23 cellular contexts compared by ENCODE assay signal in the genomic region with DNA sequence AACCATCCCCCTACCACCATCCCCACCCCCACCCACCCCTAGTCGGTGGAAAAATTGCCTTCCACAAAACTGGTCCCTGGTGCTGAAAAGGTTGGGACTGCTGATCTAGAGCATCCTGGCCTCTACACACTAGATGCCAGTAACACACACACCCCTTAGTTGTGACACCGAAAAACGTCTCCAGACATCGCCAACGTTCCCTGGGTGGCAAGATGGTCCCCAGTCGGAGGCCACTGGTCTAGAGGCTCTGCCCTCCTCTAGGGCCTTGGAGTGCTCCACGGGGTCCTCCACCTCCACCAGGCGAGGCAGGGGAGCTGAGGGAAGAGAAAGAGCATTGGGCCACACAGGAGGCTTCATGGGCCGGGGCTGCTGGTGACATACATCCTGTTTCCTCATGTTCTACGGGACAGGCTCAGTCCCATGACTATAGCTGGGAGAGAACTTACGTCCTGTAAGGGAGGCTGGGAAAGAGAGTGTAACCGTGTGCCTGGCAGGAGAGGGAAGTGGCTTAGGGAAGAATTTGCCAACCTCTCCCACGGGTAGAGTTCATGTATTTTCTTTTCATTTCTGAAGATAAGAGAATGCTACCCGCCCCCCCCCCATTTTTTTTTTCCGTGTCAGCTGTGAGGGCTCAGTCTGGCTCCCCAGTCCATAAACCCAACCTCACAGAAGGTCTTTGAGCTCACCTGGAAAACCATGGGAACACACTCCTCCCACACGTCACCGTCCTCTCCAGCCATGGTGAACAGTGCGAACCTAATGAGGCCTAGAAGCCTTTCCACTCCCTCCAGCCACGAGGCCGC.
DNase-seq lines count a peak whose midpoint lies in the region; ATAC-seq, FAIRE-seq and TF ChIP-seq lines count a peak whose summit lies in the region.
"Had no signal": no experiment of that assay in that cellular context is flagged by ENCODE, and none has a peak within 500 bp of the region (broad histone marks: within the 10 kb centered on the region; RNA-seq: fewer than 3 reads in every experiment).

No MANE protein-coding gene starts in this region.

- CTCF ChIA-PET in H1 (lab: Charles Lee; ENCODE audit: partially characterized antibody): interaction anchor here (0.7 to 4.2 kb wide), 15 partner anchors 10 to 701 kb away, joined by 3 to 47 read pairs (median 4); no protein-coding TSS in a partner anchor

- H3K27ac Mint-ChIP-seq in mesothelial cell of epicardium (peak overlapping the region; percentile 95), neural progenitor cell (peak overlapping the region; percentile 65)
- H3K27ac Mint-ChIP-seq: CD4-positive, CD25-positive, alpha-beta regulatory T cell; CD8-positive, alpha-beta memory T cell; GM23338; HFFc6 had no signal

- no peak for FAIRE-seq in H1 (lab: Jason Lieb, UNC)
- FAIRE-seq: A204.1, GM12891, HTR-8/SVneo had no signal

- no peak overlapping the region for H2BK120ac ChIP-seq in H1 (replicated peaks; ENCODE audit: low read depth, low read length)

- H2BK15ac ChIP-seq in H1 (ENCODE audit: low read length): no peak overlapping the region

- POLR2A ChIA-PET in H1 (lab: Charles Lee; ENCODE audit: partially characterized antibody): interaction anchor here (0.6 kb wide), 1 partner anchor 132 kb away, joined by 3 read pairs; no protein-coding TSS in a partner anchor

- no peak for ATAC-seq in GM18519 (IDR thresholded peaks at IDR 0.05; ENCODE audit: low FRiP score, unreplicated experiment)
- no peak for ATAC-seq in left cardiac atrium
- ATAC-seq: HCT116 had no signal

- H3K36me3 Mint-ChIP-seq in mesothelial cell of epicardium: no peaks in the 10 kb centered on the region
- H3K36me3 Mint-ChIP-seq in neural progenitor cell: no peaks in the 10 kb centered on the region
- H3K36me3 Mint-ChIP-seq: CD4-positive, CD25-positive, alpha-beta regulatory T cell; CD8-positive, alpha-beta memory T cell had no signal

- no peak overlapping the region for H3K4ac ChIP-seq in H1 (replicated peaks; ENCODE audit: insufficient read length, low read depth, low read length)

- 91% methylated on average over 19 of the region's 20 CpGs; no CpG with 5 or more reads in 1 of the 2 experiments for WGBS in H1 (ENCODE audit: extremely low coverage in 1 of 2, insufficient coverage in 1 of 2, insufficient read length in 1 of 2, insufficient replicate concordance in 2 of 2, low coverage in 1 of 2, low lambda C conversion rate in 2 of 2, missing lambda C conversion rate in 1 of 2), 2 experiments

- no peak overlapping the region for H3K14ac ChIP-seq in H1 (ENCODE audit: insufficient read length)

- TF ChIP-seq POLR2A in H1 (IDR thresholded peaks at IDR 0.05; ENCODE audit: control extremely low read depth in 1 of 2, low read depth in 2 of 2, low read length in 2 of 2): no peak

- peak overlapping the region; percentile 61; the same call in 1 of the 2 replicates for H2BK5ac ChIP-seq in H1 (ENCODE audit: low read depth, low read length)

- no peaks in the 10 kb centered on the region for H3K23me2 ChIP-seq in H1 (ENCODE audit: low read depth, low read length)

- H4K91ac ChIP-seq in H1 (replicated peaks; ENCODE audit: insufficient read length, low read length): no peak overlapping the region

- no peak overlapping the region; the same call in 1 of the 2 replicates for H2AK5ac ChIP-seq in H1 (ENCODE audit: low read depth, low read length)

- H4K5ac ChIP-seq in H1 (ENCODE audit: insufficient read length, low read depth, low read length): no peak overlapping the region

- no peak overlapping the region for H3K56ac ChIP-seq in H1 (replicated peaks; ENCODE audit: insufficient read length, low read depth, low read length)

- peaks cover 66% of the 10 kb centered on the region for H3K4me1 Mint-ChIP-seq in mesothelial cell of epicardium
- H3K4me1 Mint-ChIP-seq in neural progenitor cell: peaks cover 47% of the 10 kb centered on the region
- H3K4me1 Mint-ChIP-seq: CD4-positive, CD25-positive, alpha-beta regulatory T cell; CD8-positive, alpha-beta memory T cell had no signal

- H4K20me1 ChIP-seq in H1 (replicated peaks in 1 of 2; ENCODE audit: control insufficient read depth in 1 of 2, insufficient read depth in 2 of 2, low read length in 2 of 2) (no peaks in the 10 kb centered on the region), neural progenitor cell (ENCODE audit: low read depth) (no peaks in the 10 kb centered on the region)

- H3K4me3 Mint-ChIP-seq in mesothelial cell of epicardium (no peak overlapping the region), neural progenitor cell (no peak overlapping the region)
- H3K4me3 Mint-ChIP-seq: CD4-positive, CD25-positive, alpha-beta regulatory T cell; CD8-positive, alpha-beta memory T cell; GM23338; HFFc6 had no signal

- DNase-seq in H1 (ENCODE audit: low read depth in 1 of 2, low spot score in 2 of 2) (no peak), mesothelial cell of epicardium (ENCODE audit: low spot score in 2 of 2, unreplicated experiment in 2 of 2) (no peak), neural progenitor cell (ENCODE audit: low spot score) (no peak), left cardiac atrium (no peak), NCI-H1105 (lab: John Stamatoyannopoulos, UW) (no peak)
- DNase-seq: ACHN; BE2C; C1 segment of cervical spinal cord; CD4-positive, CD25-positive, alpha-beta regulatory T cell; CD8-positive, alpha-beta memory T cell; COR-L47; DMS 273 treated with DMSO at 0.1 percent for 48 hours; DMS53; DND-41; EL; HFFc6; IMR-90 had no signal

- peaks cover 9% of the 10 kb centered on the region for H3F3A ChIP-seq in neural progenitor cell (ENCODE audit: low read depth)

- 0 out of 2 replicates have a peak overlapping the region, but pooled peaks have one; percentile 58 for H2AFZ ChIP-seq in H1 (ENCODE audit: low read length)
- H2AFZ ChIP-seq in neural progenitor cell (replicated peaks): no peak overlapping the region
- H2AFZ ChIP-seq: GM23338 had no signal

- H3K9ac ChIP-seq in H1 (replicated peaks in 1 of 4; ENCODE audit: extremely low read depth in 1 of 4, low read depth in 3 of 4, low read length in 3 of 4) (no peak overlapping the region), neural progenitor cell (no peak overlapping the region)

- H3K27me3 Mint-ChIP-seq in mesothelial cell of epicardium (ENCODE audit: low read depth) (no peaks in the 10 kb centered on the region), neural progenitor cell (ENCODE audit: insufficient read depth, low read depth) (peaks cover 10% of the 10 kb centered on the region)
- H3K27me3 Mint-ChIP-seq: CD4-positive, CD25-positive, alpha-beta regulatory T cell had no signal

- no peak for TF ChIP-seq CTCF in H1 (IDR thresholded peaks at IDR 0.05; ENCODE audit: control extremely low read depth in 1 of 3, insufficient read depth in 1 of 3, low read depth in 1 of 3, low read length in 3 of 3)
- no peak for TF ChIP-seq CTCF in mesothelial cell of epicardium (IDR thresholded peaks at IDR 0.05; ENCODE audit: unreplicated experiment)
- no peak for TF ChIP-seq CTCF in neural progenitor cell (IDR thresholded peaks at IDR 0.05)

- H2BK20ac ChIP-seq in H1 (ENCODE audit: low read length): peak overlapping the region; percentile 80; the same call in 1 of the 2 replicates

- H3K4me3 ChIP-seq in H1 (ENCODE audit: extremely low read depth in 1 of 4, insufficient read depth in 2 of 4, low read depth in 3 of 4, low read length in 4 of 4) (no peak overlapping the region), neural progenitor cell (no peak overlapping the region)
- H3K4me3 ChIP-seq: GM23338 had no signal

- intact Hi-C loops in left cardiac atrium (cut with DNase I): no loop called here

- H2BK12ac ChIP-seq in H1 (ENCODE audit: low read depth, low read length): peak overlapping the region; percentile 87; the same call in 1 of the 2 replicates

- peaks cover 0 to 23% (median 8%) of the 10 kb centered on the region in 4 experiments; a peak in 6 of 7 replicates for H3K4me1 ChIP-seq in H1 (replicated peaks in 1 of 4; ENCODE audit: control insufficient read depth in 3 of 4, insufficient read depth in 4 of 4, low read length in 3 of 4)
- peaks cover 35% of the 10 kb centered on the region for H3K4me1 ChIP-seq in neural progenitor cell
- H3K4me1 ChIP-seq: BE2C had no signal

- H3K79me1 ChIP-seq in H1 (ENCODE audit: low read depth, low read length): no peaks in the 10 kb centered on the region

- H4K8ac ChIP-seq in H1 (ENCODE audit: extremely low read depth, insufficient read depth, low read length): no peak overlapping the region; the same call in 1 of the 2 replicates

- H3K27me3 ChIP-seq in H1 (replicated peaks in 1 of 4; ENCODE audit: control insufficient read depth in 3 of 4, extremely low read depth in 1 of 4, insufficient read depth in 3 of 4, low read length in 3 of 4) (no peaks in the 10 kb centered on the region), neural progenitor cell (no peaks in the 10 kb centered on the region)

- H3K4me2 ChIP-seq in H1 (ENCODE audit: insufficient read depth in 1 of 2, low read depth in 2 of 2, low read length in 2 of 2) (no peak overlapping the region), neural progenitor cell (no peak overlapping the region)
- H3K4me2 ChIP-seq: GM23338 had no signal

- no peaks in the 10 kb centered on the region for H3K36me3 ChIP-seq in H1 (ENCODE audit: control insufficient read depth in 2 of 4, insufficient read depth in 4 of 4, low read length in 3 of 4)
- no peaks in the 10 kb centered on the region for H3K36me3 ChIP-seq in neural progenitor cell
- H3K36me3 ChIP-seq: BE2C had no signal

- no peaks in the 10 kb centered on the region for H3K9me3 ChIP-seq in H1 (ENCODE audit: insufficient read depth in 2 of 2, low read depth in 1 of 2, low read length in 1 of 2)
- no peaks in the 10 kb centered on the region for H3K9me3 ChIP-seq in neural progenitor cell (ENCODE audit: low read depth)
- H3K9me3 ChIP-seq: BE2C had no signal

- TF ChIP-seq RAD21 in H1 (IDR thresholded peaks at IDR 0.05 in 1 of 2, conservative IDR thresholded peaks at IDR 0.05 in 1 of 2; ENCODE audit: low read depth in 2 of 2, low read length in 2 of 2): no peak

- TF ChIP-seq EP300 in H1 (IDR thresholded peaks at IDR 0.05; ENCODE audit: borderline replicate concordance in 1 of 2, low read depth in 2 of 2, low read length in 2 of 2): no peak

- H3K27ac ChIP-seq in H1 (ENCODE audit: low read depth, low read length) (no peak overlapping the region), neural progenitor cell (no peak overlapping the region)

- H3K23ac ChIP-seq in H1 (ENCODE audit: insufficient read length): no peak overlapping the region

- H3K9me3 Mint-ChIP-seq in mesothelial cell of epicardium (peaks cover 3% of the 10 kb centered on the region), neural progenitor cell (peaks cover 5% of the 10 kb centered on the region)

- 0 out of 2 replicates have a peak overlapping the region, but pooled peaks have one; percentile 9 for H3K18ac ChIP-seq in H1 (ENCODE audit: extremely low read depth, low read length)

- H3K79me2 ChIP-seq in H1 (ENCODE audit: control insufficient read depth in 1 of 2, insufficient read depth in 2 of 2, low read length in 2 of 2): no peaks in the 10 kb centered on the region
- no peaks in the 10 kb centered on the region for H3K79me2 ChIP-seq in neural progenitor cell (ENCODE audit: low read depth)

TF ChIP-seq in H1, 55 proteins besides CTCF, POLR2A, EP300 and RAD21 (continues in another document):
- no peak for TF ChIP-seq NANOG (IDR thresholded peaks at IDR 0.05; ENCODE audit: insufficient read depth, low read depth, low read length, poor library complexity, severe bottlenecking)
